ENCODE assay signal across 22 cellular contexts in the genomic region with DNA sequence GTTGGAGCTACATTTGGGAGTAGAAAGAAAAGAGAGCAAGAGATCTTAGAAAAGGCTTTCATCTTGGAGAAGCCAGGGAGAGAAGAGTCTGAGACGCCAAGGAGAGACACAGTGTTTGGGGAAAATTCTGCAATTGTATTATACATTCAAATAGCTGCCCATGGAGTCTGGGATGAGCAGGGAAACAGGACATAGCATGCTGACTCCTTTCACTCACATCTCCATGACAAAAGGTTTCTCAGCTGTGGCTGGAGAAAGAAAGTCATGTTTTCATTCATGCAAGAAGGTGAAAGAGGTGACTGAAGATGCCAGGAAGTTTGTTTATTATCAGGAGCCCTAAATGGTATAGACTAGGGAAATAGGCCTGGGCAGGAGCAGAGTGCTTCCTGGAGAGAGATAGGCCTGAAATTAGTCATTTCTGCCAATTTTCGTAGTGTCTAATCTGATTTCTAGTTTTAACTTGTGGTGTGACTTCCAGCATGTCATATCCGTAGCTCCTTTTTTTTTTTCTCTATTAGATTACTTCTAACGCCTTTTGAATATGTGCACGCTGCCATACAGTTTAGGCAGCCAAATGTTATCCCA. TPM values are rescaled to one million over a fixed set of nuclear protein-coding genes. Genes with fewer than 3 reads are reported as not detected.
"Had no signal": no experiment of that assay in that cellular context is flagged by ENCODE, and none has a peak within 500 bp of the region (broad histone marks: within the 10 kb centered on the region; RNA-seq: fewer than 3 reads in every experiment).

No MANE protein-coding gene starts in this region.

- H3K4me3 ChIP-seq: gastrocnemius medialis, heart left ventricle, right lobe of liver, smooth muscle cell had no signal

- H3K9me3 ChIP-seq: gastrocnemius medialis, heart left ventricle, right lobe of liver, SK-N-SH had no signal

- H3K27me3 Mint-ChIP-seq: activated B cell treated with CpG ODN at 0.5 μM for 24 hours; activated naive CD8-positive, alpha-beta T cell treated with anti-CD3 and anti-CD28 coated beads, Interleukin-2, amount 50 U/mL, for 24 hours; type B pancreatic cell had no signal

- H3K27ac Mint-ChIP-seq: activated B cell treated with CpG ODN at 0.5 μM for 24 hours; activated CD8-positive, alpha-beta T cell treated with anti-CD3 and anti-CD28 coated beads for 36 hours; activated naive CD4-positive, alpha-beta T cell treated with anti-CD3 and anti-CD28 coated beads for 36 hours; activated naive CD8-positive, alpha-beta T cell treated with anti-CD3 and anti-CD28 coated beads, Interleukin-2, amount 50 U/mL, for 24 hours; activated T-helper 1 cell treated with anti-CD3 and anti-CD28 coated beads, Interleukin-12 subunit alpha, Interleukin-12 subunit beta, Interleukin-2, Interleukin-4 antibody, amounts not matched to agents 30 ng/mL and 10 ng/mL and 1 ng/mL, durations not matched to agents 14 hours and 24 hours and 36 hours; nephron; stimulated activated naive CD8-positive, alpha-beta T cell treated with anti-CD3 and anti-CD28 coated beads, Interleukin-15, amount 100 ng/mL, for 72 hours; T-cell; type B pancreatic cell had no signal

- H3K4me1 ChIP-seq: right lobe of liver had no signal

- DNase-seq: activated B cell treated with CpG ODN at 0.5 μM for 24 hours; activated CD4-positive, alpha-beta T cell treated with anti-CD3 and anti-CD28 coated beads for 48 hours; activated CD8-positive, alpha-beta memory T cell treated with anti-CD3 and anti-CD28 coated beads, Interleukin-2, amount 50 U/mL, for 4 hours; activated CD8-positive, alpha-beta T cell treated with anti-CD3 and anti-CD28 coated beads for 36 hours; activated naive CD4-positive, alpha-beta T cell treated with anti-CD3 and anti-CD28 coated beads for 36 hours; activated naive CD8-positive, alpha-beta T cell treated with anti-CD3 and anti-CD28 coated beads, Interleukin-2, amount 50 U/mL, for 24 hours; aorta; cerebellar nuclear complex; effector memory CD4-positive, alpha-beta T cell; gastrocnemius medialis; heart left ventricle; right lobe of liver; SK-N-SH; stimulated activated naive CD8-positive, alpha-beta T cell treated with anti-CD3 and anti-CD28 coated beads, Interleukin-15, amount 100 ng/mL, for 72 hours; T-cell; T1000 had no signal

- H3K27ac ChIP-seq: gastrocnemius medialis, heart left ventricle, right lobe of liver had no signal

- H3K36me3 ChIP-seq: gastrocnemius medialis, right lobe of liver had no signal

- H3K9me3 Mint-ChIP-seq: activated B cell treated with CpG ODN at 0.5 μM for 24 hours; activated CD8-positive, alpha-beta T cell treated with anti-CD3 and anti-CD28 coated beads for 36 hours; activated naive CD4-positive, alpha-beta T cell treated with anti-CD3 and anti-CD28 coated beads for 36 hours; activated naive CD8-positive, alpha-beta T cell treated with anti-CD3 and anti-CD28 coated beads, Interleukin-2, amount 50 U/mL, for 24 hours; activated T-helper 1 cell treated with anti-CD3 and anti-CD28 coated beads, Interleukin-12 subunit alpha, Interleukin-12 subunit beta, Interleukin-2, Interleukin-4 antibody, amounts not matched to agents 30 ng/mL and 10 ng/mL and 1 ng/mL, durations not matched to agents 14 hours and 24 hours and 36 hours; nephron; stimulated activated naive CD8-positive, alpha-beta T cell treated with anti-CD3 and anti-CD28 coated beads, Interleukin-15, amount 100 ng/mL, for 72 hours; T-cell; type B pancreatic cell had no signal

- H3K4me3 Mint-ChIP-seq: activated B cell treated with CpG ODN at 0.5 μM for 24 hours; activated CD8-positive, alpha-beta T cell treated with anti-CD3 and anti-CD28 coated beads for 36 hours; activated naive CD4-positive, alpha-beta T cell treated with anti-CD3 and anti-CD28 coated beads for 36 hours; activated naive CD8-positive, alpha-beta T cell treated with anti-CD3 and anti-CD28 coated beads, Interleukin-2, amount 50 U/mL, for 24 hours; activated T-helper 1 cell treated with anti-CD3 and anti-CD28 coated beads, Interleukin-12 subunit alpha, Interleukin-12 subunit beta, Interleukin-2, Interleukin-4 antibody, amounts not matched to agents 30 ng/mL and 10 ng/mL and 1 ng/mL, durations not matched to agents 14 hours and 24 hours and 36 hours; nephron; stimulated activated naive CD8-positive, alpha-beta T cell treated with anti-CD3 and anti-CD28 coated beads, Interleukin-15, amount 100 ng/mL, for 72 hours; T-cell; type B pancreatic cell had no signal

- H3K9ac ChIP-seq: SK-N-SH had no signal

- H3K4me2 ChIP-seq: SK-N-SH, smooth muscle cell had no signal

- H3K27me3 ChIP-seq: gastrocnemius medialis, heart left ventricle, right lobe of liver had no signal

- H3K4me1 Mint-ChIP-seq: activated B cell treated with CpG ODN at 0.5 μM for 24 hours had no signal

- H3K36me3 Mint-ChIP-seq: T-cell, type B pancreatic cell had no signal

RNA-seq across cellular contexts. Expression of a gene that starts 34.1 kb away (rescaled TPM):
- total RNA-seq: activated CD8-positive, alpha-beta T cell treated with anti-CD3 and anti-CD28 coated beads for 36 hours; activated naive CD4-positive, alpha-beta T cell treated with anti-CD3 and anti-CD28 coated beads for 36 hours; activated T-helper 1 cell treated with anti-CD3 and anti-CD28 coated beads, Interleukin-12 subunit alpha, Interleukin-12 subunit beta, Interleukin-2, Interleukin-4 antibody, amounts not matched to agents 30 ng/mL and 10 ng/mL and 1 ng/mL, durations not matched to agents 14 hours and 24 hours and 36 hours; osteocyte; pulmonary artery endothelial cell; T-cell had no signal
